Comparison of ENCODE assay signal across 1 cellular context in the genomic region with DNA sequence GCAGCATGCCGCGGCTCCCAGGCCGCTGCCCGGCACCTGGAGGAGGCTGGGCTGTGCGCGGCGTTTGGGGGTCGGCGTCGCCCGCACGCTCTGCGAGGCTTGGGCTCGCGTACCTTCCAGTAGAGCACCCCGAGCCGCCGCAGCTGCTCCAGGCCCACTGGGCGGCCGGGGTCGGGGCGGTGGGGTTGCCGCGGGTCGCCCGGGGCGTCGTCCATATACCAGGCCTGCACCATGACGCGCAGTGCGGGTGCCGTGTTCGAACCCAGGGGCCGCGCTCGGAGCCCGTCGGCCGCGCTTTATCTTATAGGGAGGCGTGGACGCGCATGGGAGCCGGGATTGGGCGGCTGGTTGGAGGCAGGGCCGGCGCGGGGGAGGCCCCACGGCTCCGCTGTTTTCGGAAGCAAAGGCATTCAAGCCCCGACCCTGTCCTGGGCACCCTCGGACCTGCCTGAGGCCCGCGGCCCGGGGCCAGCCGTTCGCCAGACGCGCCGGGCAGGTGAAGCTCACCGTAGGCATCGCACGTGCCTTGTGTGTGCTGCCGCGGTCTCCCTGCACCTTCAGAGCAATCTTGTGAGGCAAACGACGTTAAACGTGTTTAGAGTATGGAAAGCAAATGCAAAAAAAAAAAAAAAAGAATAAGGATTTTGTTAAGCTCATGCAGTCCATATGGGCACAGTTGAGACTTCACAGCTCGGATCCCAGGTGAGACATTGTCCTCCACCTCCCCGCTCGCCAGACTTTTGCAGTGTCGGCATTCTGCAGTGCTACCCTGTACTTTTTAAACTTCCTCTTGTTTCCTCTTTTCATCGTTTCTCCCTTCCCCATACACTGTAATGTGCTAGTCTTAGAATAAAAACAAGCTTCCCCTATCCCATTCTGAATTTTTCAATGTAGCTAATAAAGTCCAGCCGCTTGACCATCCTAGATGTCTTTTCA.
A peak's percentile ranks its signal among the peaks of the same experiment; 100 is the strongest.
TF ChIP-seq lines count a peak whose summit lies in the region.

A gene with protein sequence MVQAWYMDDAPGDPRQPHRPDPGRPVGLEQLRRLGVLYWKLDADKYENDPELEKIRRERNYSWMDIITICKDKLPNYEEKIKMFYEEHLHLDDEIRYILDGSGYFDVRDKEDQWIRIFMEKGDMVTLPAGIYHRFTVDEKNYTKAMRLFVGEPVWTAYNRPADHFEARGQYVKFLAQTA (minus strand): TSS at position 277 of the 936 bp plus-strand sequence. CDS start 44 bp downstream, at position 233.

TF ChIP-seq in K562, 482 proteins besides CTCF, POLR2A, EP300 and RAD21 (continued from another document and continues in another):
- TF ChIP-seq, protein P1, sequence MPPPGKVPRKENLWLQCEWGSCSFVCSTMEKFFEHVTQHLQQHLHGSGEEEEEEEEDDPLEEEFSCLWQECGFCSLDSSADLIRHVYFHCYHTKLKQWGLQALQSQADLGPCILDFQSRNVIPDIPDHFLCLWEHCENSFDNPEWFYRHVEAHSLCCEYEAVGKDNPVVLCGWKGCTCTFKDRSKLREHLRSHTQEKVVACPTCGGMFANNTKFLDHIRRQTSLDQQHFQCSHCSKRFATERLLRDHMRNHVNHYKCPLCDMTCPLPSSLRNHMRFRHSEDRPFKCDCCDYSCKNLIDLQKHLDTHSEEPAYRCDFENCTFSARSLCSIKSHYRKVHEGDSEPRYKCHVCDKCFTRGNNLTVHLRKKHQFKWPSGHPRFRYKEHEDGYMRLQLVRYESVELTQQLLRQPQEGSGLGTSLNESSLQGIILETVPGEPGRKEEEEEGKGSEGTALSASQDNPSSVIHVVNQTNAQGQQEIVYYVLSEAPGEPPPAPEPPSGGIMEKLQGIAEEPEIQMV (tag; conservative IDR thresholded peaks at IDR 0.05; ENCODE audit: low read depth) = no peak
- TF ChIP-seq LEF1 (IDR thresholded peaks at IDR 0.05) (no peak), ZNF77 (CRISPR knock-in tag; IDR thresholded peaks at IDR 0.05) (no peak), SMARCA5 (IDR thresholded peaks at IDR 0.05) (no peak), NFRKB (IDR thresholded peaks at IDR 0.05; ENCODE audit: low read depth) (no peak), ZNF184 (CRISPR knock-in tag; IDR thresholded peaks at IDR 0.05) (no peak), ZNF780A (CRISPR knock-in tag; IDR thresholded peaks at IDR 0.05) (no peak), ZNF551 (CRISPR knock-in tag; IDR thresholded peaks at IDR 0.05) (no peak), HLTF (IDR thresholded peaks at IDR 0.05) (no peak; the same call in 1 of the 2 replicates), EP400 (IDR thresholded peaks at IDR 0.05) (peak; percentile 72; the same call in 1 of the 2 replicates), RBM14 (IDR thresholded peaks at IDR 0.05; ENCODE audit: borderline replicate concordance, insufficient read depth, low read depth, low read length) (0 out of 2 replicates have a peak, but pooled peaks have one; percentile 4), PCBP1 (IDR thresholded peaks at IDR 0.05; ENCODE audit: low read depth, low read length, poor library complexity, severe bottlenecking) (peak; percentile 86), U2AF1 (optimal IDR thresholded peaks at IDR 0.05; ENCODE audit: low read depth, low read length) (peak; percentile 77), TEAD1 (CRISPR knock-in tag; IDR thresholded peaks at IDR 0.05) (no peak), TEAD4 (IDR thresholded peaks at IDR 0.05; ENCODE audit: low read length) (0 out of 2 replicates have a peak, but pooled peaks have one; percentile 12), TEAD4 (CRISPR knock-in tag; IDR thresholded peaks at IDR 0.05; ENCODE audit: borderline replicate concordance) (no peak), ZNF224 (CRISPR knock-in tag; IDR thresholded peaks at IDR 0.05) (no peak), POLR2H (tag; IDR thresholded peaks at IDR 0.05; ENCODE audit: low read depth) (peak; percentile 57; the same call in 1 of the 2 replicates), ARNT (IDR thresholded peaks at IDR 0.05) (no peak), CBFB (CRISPR knock-in tag; IDR thresholded peaks at IDR 0.05) (0 out of 2 replicates have a peak, but pooled peaks have one; percentile 55)
- TF ChIP-seq, protein P2, sequence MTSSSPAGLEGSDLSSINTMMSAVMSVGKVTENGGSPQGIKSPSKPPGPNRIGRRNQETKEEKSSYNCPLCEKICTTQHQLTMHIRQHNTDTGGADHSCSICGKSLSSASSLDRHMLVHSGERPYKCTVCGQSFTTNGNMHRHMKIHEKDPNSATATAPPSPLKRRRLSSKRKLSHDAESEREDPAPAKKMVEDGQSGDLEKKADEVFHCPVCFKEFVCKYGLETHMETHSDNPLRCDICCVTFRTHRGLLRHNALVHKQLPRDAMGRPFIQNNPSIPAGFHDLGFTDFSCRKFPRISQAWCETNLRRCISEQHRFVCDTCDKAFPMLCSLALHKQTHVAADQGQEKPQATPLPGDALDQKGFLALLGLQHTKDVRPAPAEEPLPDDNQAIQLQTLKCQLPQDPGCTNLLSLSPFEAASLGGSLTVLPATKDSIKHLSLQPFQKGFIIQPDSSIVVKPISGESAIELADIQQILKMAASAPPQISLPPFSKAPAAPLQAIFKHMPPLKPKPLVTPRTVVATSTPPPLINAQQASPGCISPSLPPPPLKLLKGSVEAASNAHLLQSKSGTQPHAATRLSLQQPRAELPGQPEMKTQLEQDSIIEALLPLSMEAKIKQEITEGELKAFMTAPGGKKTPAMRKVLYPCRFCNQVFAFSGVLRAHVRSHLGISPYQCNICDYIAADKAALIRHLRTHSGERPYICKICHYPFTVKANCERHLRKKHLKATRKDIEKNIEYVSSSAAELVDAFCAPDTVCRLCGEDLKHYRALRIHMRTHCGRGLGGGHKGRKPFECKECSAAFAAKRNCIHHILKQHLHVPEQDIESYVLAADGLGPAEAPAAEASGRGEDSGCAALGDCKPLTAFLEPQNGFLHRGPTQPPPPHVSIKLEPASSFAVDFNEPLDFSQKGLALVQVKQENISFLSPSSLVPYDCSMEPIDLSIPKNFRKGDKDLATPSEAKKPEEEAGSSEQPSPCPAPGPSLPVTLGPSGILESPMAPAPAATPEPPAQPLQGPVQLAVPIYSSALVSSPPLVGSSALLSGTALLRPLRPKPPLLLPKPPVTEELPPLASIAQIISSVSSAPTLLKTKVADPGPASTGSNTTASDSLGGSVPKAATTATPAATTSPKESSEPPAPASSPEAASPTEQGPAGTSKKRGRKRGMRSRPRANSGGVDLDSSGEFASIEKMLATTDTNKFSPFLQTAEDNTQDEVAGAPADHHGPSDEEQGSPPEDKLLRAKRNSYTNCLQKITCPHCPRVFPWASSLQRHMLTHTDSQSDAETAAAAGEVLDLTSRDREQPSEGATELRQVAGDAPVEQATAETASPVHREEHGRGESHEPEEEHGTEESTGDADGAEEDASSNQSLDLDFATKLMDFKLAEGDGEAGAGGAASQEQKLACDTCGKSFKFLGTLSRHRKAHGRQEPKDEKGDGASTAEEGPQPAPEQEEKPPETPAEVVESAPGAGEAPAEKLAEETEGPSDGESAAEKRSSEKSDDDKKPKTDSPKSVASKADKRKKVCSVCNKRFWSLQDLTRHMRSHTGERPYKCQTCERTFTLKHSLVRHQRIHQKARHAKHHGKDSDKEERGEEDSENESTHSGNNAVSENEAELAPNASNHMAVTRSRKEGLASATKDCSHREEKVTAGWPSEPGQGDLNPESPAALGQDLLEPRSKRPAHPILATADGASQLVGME (CRISPR knock-in tag; IDR thresholded peaks at IDR 0.05) = peak; percentile 24; the same call in 1 of the 2 replicates
- TF ChIP-seq, protein P3, sequence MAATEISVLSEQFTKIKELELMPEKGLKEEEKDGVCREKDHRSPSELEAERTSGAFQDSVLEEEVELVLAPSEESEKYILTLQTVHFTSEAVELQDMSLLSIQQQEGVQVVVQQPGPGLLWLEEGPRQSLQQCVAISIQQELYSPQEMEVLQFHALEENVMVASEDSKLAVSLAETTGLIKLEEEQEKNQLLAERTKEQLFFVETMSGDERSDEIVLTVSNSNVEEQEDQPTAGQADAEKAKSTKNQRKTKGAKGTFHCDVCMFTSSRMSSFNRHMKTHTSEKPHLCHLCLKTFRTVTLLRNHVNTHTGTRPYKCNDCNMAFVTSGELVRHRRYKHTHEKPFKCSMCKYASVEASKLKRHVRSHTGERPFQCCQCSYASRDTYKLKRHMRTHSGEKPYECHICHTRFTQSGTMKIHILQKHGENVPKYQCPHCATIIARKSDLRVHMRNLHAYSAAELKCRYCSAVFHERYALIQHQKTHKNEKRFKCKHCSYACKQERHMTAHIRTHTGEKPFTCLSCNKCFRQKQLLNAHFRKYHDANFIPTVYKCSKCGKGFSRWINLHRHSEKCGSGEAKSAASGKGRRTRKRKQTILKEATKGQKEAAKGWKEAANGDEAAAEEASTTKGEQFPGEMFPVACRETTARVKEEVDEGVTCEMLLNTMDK (IDR thresholded peaks at IDR 0.05; ENCODE audit: borderline replicate concordance, insufficient read depth, low read depth, low read length, poor library complexity, severe bottlenecking) = no peak
- TF ChIP-seq, protein P4, sequence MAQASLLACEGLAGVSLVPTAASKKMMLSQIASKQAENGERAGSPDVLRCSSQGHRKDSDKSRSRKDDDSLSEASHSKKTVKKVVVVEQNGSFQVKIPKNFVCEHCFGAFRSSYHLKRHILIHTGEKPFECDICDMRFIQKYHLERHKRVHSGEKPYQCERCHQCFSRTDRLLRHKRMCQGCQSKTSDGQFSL (CRISPR knock-in tag; IDR thresholded peaks at IDR 0.05) = no peak
- TF ChIP-seq, protein P4 (tag; IDR thresholded peaks at IDR 0.05) = no peak
- TF ChIP-seq, protein P5, sequence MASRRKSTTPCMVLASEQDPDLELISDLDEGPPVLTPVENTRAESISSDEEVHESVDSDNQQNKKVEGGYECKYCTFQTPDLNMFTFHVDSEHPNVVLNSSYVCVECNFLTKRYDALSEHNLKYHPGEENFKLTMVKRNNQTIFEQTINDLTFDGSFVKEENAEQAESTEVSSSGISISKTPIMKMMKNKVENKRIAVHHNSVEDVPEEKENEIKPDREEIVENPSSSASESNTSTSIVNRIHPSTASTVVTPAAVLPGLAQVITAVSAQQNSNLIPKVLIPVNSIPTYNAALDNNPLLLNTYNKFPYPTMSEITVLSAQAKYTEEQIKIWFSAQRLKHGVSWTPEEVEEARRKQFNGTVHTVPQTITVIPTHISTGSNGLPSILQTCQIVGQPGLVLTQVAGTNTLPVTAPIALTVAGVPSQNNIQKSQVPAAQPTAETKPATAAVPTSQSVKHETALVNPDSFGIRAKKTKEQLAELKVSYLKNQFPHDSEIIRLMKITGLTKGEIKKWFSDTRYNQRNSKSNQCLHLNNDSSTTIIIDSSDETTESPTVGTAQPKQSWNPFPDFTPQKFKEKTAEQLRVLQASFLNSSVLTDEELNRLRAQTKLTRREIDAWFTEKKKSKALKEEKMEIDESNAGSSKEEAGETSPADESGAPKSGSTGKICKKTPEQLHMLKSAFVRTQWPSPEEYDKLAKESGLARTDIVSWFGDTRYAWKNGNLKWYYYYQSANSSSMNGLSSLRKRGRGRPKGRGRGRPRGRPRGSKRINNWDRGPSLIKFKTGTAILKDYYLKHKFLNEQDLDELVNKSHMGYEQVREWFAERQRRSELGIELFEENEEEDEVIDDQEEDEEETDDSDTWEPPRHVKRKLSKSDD (conservative IDR thresholded peaks at IDR 0.05; ENCODE audit: low read length) = no peak
- TF ChIP-seq, protein P6, sequence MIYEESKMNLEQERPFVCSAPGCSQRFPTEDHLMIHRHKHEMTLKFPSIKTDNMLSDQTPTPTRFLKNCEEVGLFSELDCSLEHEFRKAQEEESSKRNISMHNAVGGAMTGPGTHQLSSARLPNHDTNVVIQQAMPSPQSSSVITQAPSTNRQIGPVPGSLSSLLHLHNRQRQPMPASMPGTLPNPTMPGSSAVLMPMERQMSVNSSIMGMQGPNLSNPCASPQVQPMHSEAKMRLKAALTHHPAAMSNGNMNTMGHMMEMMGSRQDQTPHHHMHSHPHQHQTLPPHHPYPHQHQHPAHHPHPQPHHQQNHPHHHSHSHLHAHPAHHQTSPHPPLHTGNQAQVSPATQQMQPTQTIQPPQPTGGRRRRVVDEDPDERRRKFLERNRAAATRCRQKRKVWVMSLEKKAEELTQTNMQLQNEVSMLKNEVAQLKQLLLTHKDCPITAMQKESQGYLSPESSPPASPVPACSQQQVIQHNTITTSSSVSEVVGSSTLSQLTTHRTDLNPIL (CRISPR knock-in tag; IDR thresholded peaks at IDR 0.05) = no peak
- TF ChIP-seq, protein P7, sequence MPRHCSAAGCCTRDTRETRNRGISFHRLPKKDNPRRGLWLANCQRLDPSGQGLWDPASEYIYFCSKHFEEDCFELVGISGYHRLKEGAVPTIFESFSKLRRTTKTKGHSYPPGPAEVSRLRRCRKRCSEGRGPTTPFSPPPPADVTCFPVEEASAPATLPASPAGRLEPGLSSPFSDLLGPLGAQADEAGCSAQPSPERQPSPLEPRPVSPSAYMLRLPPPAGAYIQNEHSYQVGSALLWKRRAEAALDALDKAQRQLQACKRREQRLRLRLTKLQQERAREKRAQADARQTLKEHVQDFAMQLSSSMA (CRISPR knock-in tag; IDR thresholded peaks at IDR 0.05) = peak; percentile 59; the same call in 1 of the 2 replicates
- TF ChIP-seq, protein P8, sequence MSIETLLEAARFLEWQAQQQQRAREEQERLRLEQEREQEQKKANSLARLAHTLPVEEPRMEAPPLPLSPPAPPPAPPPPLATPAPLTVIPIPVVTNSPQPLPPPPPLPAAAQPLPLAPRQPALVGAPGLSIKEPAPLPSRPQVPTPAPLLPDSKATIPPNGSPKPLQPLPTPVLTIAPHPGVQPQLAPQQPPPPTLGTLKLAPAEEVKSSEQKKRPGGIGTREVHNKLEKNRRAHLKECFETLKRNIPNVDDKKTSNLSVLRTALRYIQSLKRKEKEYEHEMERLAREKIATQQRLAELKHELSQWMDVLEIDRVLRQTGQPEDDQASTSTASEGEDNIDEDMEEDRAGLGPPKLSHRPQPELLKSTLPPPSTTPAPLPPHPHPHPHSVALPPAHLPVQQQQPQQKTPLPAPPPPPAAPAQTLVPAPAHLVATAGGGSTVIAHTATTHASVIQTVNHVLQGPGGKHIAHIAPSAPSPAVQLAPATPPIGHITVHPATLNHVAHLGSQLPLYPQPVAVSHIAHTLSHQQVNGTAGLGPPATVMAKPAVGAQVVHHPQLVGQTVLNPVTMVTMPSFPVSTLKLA (conservative IDR thresholded peaks at IDR 0.05) = peak; percentile 55 to 76; a peak in 3 of 4 replicates
- TF ChIP-seq, protein P9, sequence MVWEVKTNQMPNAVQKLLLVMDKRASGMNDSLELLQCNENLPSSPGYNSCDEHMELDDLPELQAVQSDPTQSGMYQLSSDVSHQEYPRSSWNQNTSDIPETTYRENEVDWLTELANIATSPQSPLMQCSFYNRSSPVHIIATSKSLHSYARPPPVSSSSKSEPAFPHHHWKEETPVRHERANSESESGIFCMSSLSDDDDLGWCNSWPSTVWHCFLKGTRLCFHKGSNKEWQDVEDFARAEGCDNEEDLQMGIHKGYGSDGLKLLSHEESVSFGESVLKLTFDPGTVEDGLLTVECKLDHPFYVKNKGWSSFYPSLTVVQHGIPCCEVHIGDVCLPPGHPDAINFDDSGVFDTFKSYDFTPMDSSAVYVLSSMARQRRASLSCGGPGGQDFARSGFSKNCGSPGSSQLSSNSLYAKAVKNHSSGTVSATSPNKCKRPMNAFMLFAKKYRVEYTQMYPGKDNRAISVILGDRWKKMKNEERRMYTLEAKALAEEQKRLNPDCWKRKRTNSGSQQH (CRISPR knock-in tag; IDR thresholded peaks at IDR 0.05) = peak; percentile 84; the same call in 1 of the 2 replicates
